1 cellular context compared by ENCODE assay signal in the genomic region with DNA sequence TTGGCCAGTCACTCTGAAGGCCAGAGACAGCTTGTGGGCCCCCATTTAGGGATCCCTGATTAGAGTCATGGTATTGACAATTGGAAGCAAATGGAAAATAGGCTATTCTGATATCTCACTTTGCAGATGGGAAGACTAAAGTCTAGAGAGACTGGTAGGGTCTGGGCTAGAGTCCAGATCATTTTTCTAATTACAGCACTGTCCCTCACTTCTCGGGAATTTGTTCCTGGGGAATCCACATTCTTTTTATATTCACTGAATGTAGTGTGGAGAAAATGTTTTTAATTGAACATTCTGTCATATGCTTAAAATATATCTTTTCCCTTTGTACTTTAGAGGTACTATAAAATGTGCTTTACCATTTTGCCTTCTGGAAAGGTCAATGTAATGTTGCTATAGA.
TF ChIP-seq lines count a peak whose summit lies in the region.

No MANE protein-coding gene starts in this region.

TF ChIP-seq in GM23338, 12 proteins besides CTCF, POLR2A, EP300 and RAD21 (continued from another document):
- TF ChIP-seq, protein P1, sequence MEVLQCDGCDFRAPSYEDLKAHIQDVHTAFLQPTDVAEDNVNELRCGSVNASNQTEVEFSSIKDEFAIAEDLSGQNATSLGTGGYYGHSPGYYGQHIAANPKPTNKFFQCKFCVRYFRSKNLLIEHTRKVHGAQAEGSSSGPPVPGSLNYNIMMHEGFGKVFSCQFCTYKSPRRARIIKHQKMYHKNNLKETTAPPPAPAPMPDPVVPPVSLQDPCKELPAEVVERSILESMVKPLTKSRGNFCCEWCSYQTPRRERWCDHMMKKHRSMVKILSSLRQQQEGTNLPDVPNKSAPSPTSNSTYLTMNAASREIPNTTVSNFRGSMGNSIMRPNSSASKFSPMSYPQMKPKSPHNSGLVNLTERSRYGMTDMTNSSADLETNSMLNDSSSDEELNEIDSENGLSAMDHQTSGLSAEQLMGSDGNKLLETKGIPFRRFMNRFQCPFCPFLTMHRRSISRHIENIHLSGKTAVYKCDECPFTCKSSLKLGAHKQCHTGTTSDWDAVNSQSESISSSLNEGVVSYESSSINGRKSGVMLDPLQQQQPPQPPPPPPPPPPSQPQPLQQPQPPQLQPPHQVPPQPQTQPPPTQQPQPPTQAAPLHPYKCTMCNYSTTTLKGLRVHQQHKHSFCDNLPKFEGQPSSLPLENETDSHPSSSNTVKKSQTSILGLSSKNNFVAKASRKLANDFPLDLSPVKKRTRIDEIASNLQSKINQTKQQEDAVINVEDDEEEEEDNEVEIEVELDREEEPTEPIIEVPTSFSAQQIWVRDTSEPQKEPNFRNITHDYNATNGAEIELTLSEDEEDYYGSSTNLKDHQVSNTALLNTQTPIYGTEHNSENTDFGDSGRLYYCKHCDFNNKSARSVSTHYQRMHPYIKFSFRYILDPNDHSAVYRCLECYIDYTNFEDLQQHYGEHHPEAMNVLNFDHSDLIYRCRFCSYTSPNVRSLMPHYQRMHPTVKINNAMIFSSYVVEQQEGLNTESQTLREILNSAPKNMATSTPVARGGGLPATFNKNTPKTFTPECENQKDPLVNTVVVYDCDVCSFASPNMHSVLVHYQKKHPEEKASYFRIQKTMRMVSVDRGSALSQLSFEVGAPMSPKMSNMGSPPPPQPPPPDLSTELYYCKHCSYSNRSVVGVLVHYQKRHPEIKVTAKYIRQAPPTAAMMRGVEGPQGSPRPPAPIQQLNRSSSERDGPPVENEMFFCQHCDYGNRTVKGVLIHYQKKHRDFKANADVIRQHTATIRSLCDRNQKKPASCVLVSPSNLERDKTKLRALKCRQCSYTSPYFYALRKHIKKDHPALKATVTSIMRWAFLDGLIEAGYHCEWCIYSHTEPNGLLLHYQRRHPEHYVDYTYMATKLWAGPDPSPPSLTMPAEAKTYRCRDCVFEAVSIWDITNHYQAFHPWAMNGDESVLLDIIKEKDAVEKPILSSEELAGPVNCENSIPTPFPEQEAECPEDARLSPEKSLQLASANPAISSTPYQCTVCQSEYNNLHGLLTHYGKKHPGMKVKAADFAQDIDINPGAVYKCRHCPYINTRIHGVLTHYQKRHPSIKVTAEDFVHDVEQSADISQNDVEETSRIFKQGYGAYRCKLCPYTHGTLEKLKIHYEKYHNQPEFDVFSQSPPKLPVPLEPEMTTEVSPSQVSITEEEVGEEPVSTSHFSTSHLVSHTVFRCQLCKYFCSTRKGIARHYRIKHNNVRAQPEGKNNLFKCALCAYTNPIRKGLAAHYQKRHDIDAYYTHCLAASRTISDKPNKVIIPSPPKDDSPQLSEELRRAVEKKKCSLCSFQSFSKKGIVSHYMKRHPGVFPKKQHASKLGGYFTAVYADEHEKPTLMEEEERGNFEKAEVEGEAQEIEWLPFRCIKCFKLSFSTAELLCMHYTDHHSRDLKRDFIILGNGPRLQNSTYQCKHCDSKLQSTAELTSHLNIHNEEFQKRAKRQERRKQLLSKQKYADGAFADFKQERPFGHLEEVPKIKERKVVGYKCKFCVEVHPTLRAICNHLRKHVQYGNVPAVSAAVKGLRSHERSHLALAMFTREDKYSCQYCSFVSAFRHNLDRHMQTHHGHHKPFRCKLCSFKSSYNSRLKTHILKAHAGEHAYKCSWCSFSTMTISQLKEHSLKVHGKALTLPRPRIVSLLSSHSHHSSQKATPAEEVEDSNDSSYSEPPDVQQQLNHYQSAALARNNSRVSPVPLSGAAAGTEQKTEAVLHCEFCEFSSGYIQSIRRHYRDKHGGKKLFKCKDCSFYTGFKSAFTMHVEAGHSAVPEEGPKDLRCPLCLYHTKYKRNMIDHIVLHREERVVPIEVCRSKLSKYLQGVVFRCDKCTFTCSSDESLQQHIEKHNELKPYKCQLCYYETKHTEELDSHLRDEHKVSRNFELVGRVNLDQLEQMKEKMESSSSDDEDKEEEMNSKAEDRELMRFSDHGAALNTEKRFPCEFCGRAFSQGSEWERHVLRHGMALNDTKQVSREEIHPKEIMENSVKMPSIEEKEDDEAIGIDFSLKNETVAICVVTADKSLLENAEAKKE (CRISPR knock-in tag; IDR thresholded peaks at IDR 0.05) = no peak
- TF ChIP-seq CREB1 (CRISPR knock-in tag; IDR thresholded peaks at IDR 0.05; ENCODE audit: low read depth) (no peak), ZNF114 (CRISPR knock-in tag; IDR thresholded peaks at IDR 0.05) (no peak), NANOG (IDR thresholded peaks at IDR 0.05; ENCODE audit: borderline replicate concordance) (no peak), EZH2phosphoT487 (IDR thresholded peaks at IDR 0.05; ENCODE audit: unreplicated experiment) (no peak), EZH2 (IDR thresholded peaks at IDR 0.05; ENCODE audit: low read depth, unreplicated experiment) (no peak)
- TF ChIP-seq, protein P2, sequence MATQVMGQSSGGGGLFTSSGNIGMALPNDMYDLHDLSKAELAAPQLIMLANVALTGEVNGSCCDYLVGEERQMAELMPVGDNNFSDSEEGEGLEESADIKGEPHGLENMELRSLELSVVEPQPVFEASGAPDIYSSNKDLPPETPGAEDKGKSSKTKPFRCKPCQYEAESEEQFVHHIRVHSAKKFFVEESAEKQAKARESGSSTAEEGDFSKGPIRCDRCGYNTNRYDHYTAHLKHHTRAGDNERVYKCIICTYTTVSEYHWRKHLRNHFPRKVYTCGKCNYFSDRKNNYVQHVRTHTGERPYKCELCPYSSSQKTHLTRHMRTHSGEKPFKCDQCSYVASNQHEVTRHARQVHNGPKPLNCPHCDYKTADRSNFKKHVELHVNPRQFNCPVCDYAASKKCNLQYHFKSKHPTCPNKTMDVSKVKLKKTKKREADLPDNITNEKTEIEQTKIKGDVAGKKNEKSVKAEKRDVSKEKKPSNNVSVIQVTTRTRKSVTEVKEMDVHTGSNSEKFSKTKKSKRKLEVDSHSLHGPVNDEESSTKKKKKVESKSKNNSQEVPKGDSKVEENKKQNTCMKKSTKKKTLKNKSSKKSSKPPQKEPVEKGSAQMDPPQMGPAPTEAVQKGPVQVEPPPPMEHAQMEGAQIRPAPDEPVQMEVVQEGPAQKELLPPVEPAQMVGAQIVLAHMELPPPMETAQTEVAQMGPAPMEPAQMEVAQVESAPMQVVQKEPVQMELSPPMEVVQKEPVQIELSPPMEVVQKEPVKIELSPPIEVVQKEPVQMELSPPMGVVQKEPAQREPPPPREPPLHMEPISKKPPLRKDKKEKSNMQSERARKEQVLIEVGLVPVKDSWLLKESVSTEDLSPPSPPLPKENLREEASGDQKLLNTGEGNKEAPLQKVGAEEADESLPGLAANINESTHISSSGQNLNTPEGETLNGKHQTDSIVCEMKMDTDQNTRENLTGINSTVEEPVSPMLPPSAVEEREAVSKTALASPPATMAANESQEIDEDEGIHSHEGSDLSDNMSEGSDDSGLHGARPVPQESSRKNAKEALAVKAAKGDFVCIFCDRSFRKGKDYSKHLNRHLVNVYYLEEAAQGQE (IDR thresholded peaks at IDR 0.05; ENCODE audit: unreplicated experiment) = no peak
TF ChIP-seq in GM23338: peak in this region for 0.
